14 cellular contexts compared by ENCODE assay signal in genomic region chr22:27504854-27505253, GRCh38.
DNase-seq lines count a peak whose midpoint lies in the region; ATAC-seq and TF ChIP-seq lines count a peak whose summit lies in the region.
"Had no signal": no experiment of that assay in that cellular context is flagged by ENCODE, and none has a peak within 500 bp of the region (broad histone marks: within the 10 kb centered on the region; RNA-seq: fewer than 3 reads in every experiment).

No MANE protein-coding gene starts in this region.

- H3K27ac Mint-ChIP-seq in CD8-positive, alpha-beta memory T cell, result no peak overlapping the region
- H3K27ac Mint-ChIP-seq: B cell; CD4-positive, alpha-beta T cell; GM23338; H9; IgD-negative memory B cell had no signal

- intact Hi-C loops in psoas muscle (cut with DNase I) (loop anchor here (5.0 kb wide), 2 partner anchors 127 to 297 kb away; partner anchors contain the start of gene MN1 (in 1 of the 2)), aorta (cut with DNase I) (no loop called here), Right ventricle myocardium superior (cut with DNase I) (no loop called here)

- no peaks in the 10 kb centered on the region for H3K4me1 Mint-ChIP-seq in CD8-positive, alpha-beta memory T cell
- H3K4me1 Mint-ChIP-seq: B cell, IgD-negative memory B cell had no signal

- H3K27me3 Mint-ChIP-seq in CD8-positive, alpha-beta memory T cell, result peaks cover 3 to 5% of the 10 kb centered on the region in 2 donors
- H3K27me3 Mint-ChIP-seq: B cell had no signal

- CTCF ChIA-PET in CD8-positive, alpha-beta memory T cell (lab: Charles Lee), result no interaction called here

- POLR2A ChIA-PET in CD8-positive, alpha-beta memory T cell (lab: Charles Lee), result no interaction called here

- no peak for TF ChIP-seq CTCF in psoas muscle (IDR thresholded peaks at IDR 0.05)

- WGBS in psoas muscle, 3 donors, result 19 to 37% (median 25%) methylated on average over 8 of the region's 8 CpGs
- 85 to 94% methylated on average over 8 of the region's 8 CpGs for WGBS in aorta, 2 donors

- H3K4me3 ChIP-seq in SJCRH30, result no peak overlapping the region
- peak overlapping the region; percentile 26 for H3K4me3 ChIP-seq in psoas muscle
- H3K4me3 ChIP-seq in aorta (ENCODE audit: low read length in 2 of 2), result no peak overlapping the region
- H3K4me3 ChIP-seq in CD8-positive, alpha-beta memory T cell (ENCODE audit: low read length), result no peak overlapping the region
- H3K4me3 ChIP-seq: GM23338 had no signal

- no peaks in the 10 kb centered on the region for H3K36me3 Mint-ChIP-seq in CD8-positive, alpha-beta memory T cell

- ATAC-seq in psoas muscle, result peak; percentile 28 to 69 (median 55)
- no peak for ATAC-seq in aorta (ENCODE audit: low FRiP score)
- ATAC-seq in Right ventricle myocardium superior (ENCODE audit: poor library complexity), result no peak
- ATAC-seq: GM23338 had no signal

- H3K27me3 ChIP-seq in SJCRH30, result no peaks in the 10 kb centered on the region
- no peaks in the 10 kb centered on the region for H3K27me3 ChIP-seq in psoas muscle (ENCODE audit: insufficient read depth in 3 of 3, low read length in 2 of 3)
- no peaks in the 10 kb centered on the region for H3K27me3 ChIP-seq in aorta (ENCODE audit: control insufficient read depth in 1 of 2, insufficient read depth in 2 of 2, low read length in 1 of 2)
- no peaks in the 10 kb centered on the region for H3K27me3 ChIP-seq in CD8-positive, alpha-beta memory T cell (ENCODE audit: insufficient read depth, low read length, poor library complexity, severe bottlenecking)

- H3K4me3 Mint-ChIP-seq in CD8-positive, alpha-beta memory T cell, result no peak overlapping the region
- H3K4me3 Mint-ChIP-seq: B cell; CD4-positive, alpha-beta T cell; GM23338; H9; IgD-negative memory B cell had no signal

- H3K36me3 ChIP-seq in SJCRH30 (no peaks in the 10 kb centered on the region), psoas muscle (ENCODE audit: insufficient read depth in 1 of 2, low read depth in 1 of 2) (no peaks in the 10 kb centered on the region), aorta (ENCODE audit: control insufficient read depth in 1 of 2, insufficient read depth in 2 of 2, low read length in 1 of 2) (no peaks in the 10 kb centered on the region)
- H3K36me3 ChIP-seq in CD8-positive, alpha-beta memory T cell (ENCODE audit: insufficient read depth, low read length), result no peaks in the 10 kb centered on the region

- no peak for DNase-seq in SJCRH30
- DNase-seq in medulla oblongata (ENCODE audit: extremely low spot score), result peak; percentile 19
- peak in 1 of 2 donors; percentile 44 for DNase-seq in psoas muscle
- DNase-seq in NCI-H526 treated with DMSO at 0.1 percent for 48 hours (lab: John Stamatoyannopoulos, UW), result no peak
- no peak for DNase-seq in aorta
- no peak for DNase-seq in Right ventricle myocardium superior
- no peak for DNase-seq in CD8-positive, alpha-beta memory T cell
- DNase-seq: CD4-positive, alpha-beta T cell; DMS79; EL; H9 had no signal

- peaks cover 0 to 4% (median 0%) of the 10 kb centered on the region in 5 donors for H3K9me3 Mint-ChIP-seq in CD8-positive, alpha-beta memory T cell

- 0 out of 2 replicates have a peak, but pooled peaks cover 3% of the 10 kb centered on the region for H3K9me3 ChIP-seq in SJCRH30 (replicated peaks)
- no peaks in the 10 kb centered on the region for H3K9me3 ChIP-seq in psoas muscle
- H3K9me3 ChIP-seq in aorta (ENCODE audit: control insufficient read depth, low read length), result no peaks in the 10 kb centered on the region
- no peaks in the 10 kb centered on the region for H3K9me3 ChIP-seq in CD8-positive, alpha-beta memory T cell (ENCODE audit: low read length)

- peak overlapping the region; percentile 55 for H3K27ac ChIP-seq in SJCRH30
- H3K27ac ChIP-seq in psoas muscle, result peak overlapping the region; percentile 82
- H3K27ac ChIP-seq in aorta (ENCODE audit: low read depth in 1 of 2, low read length in 2 of 2), result no peak overlapping the region
- H3K27ac ChIP-seq in CD8-positive, alpha-beta memory T cell (ENCODE audit: low read depth, low read length), result no peak overlapping the region

- H3K4me1 ChIP-seq in SJCRH30, result peaks cover 13% of the 10 kb centered on the region
- H3K4me1 ChIP-seq in psoas muscle, result peaks cover 49% of the 10 kb centered on the region
- H3K4me1 ChIP-seq in aorta (ENCODE audit: control insufficient read depth in 1 of 2, insufficient read depth in 2 of 2, low read length in 2 of 2), result no peaks in the 10 kb centered on the region
- H3K4me1 ChIP-seq in CD8-positive, alpha-beta memory T cell (ENCODE audit: insufficient read depth, low read length), result no peaks in the 10 kb centered on the region

Comparison
In these comparisons a context has a peak if more than half of its experiments do, and no peak if none do; other contexts are left out.
1. H3K27ac ChIP-seq: peak in SJCRH30 (single experiment) and psoas muscle (single experiment); none in aorta (0 of 2) and CD8-positive, alpha-beta memory T cell (single experiment).
2. ATAC-seq: peak in psoas muscle (4 of 4); none in aorta (single experiment) and Right ventricle myocardium superior (single experiment).
3. intact Hi-C loops: an anchor here in psoas muscle (5.0 kb wide); none called in aorta and Right ventricle myocardium superior.